ENCODE assay signal across 1 cellular context in genomic region chr1:234643111-234643849, GRCh38.
TF ChIP-seq lines count a peak whose summit lies in the region.

No MANE protein-coding gene starts in this region.

TF ChIP-seq in HepG2, 621 proteins besides CTCF, POLR2A, EP300 and RAD21 (continued from another document and continues in another):
- TF ChIP-seq, protein P1, sequence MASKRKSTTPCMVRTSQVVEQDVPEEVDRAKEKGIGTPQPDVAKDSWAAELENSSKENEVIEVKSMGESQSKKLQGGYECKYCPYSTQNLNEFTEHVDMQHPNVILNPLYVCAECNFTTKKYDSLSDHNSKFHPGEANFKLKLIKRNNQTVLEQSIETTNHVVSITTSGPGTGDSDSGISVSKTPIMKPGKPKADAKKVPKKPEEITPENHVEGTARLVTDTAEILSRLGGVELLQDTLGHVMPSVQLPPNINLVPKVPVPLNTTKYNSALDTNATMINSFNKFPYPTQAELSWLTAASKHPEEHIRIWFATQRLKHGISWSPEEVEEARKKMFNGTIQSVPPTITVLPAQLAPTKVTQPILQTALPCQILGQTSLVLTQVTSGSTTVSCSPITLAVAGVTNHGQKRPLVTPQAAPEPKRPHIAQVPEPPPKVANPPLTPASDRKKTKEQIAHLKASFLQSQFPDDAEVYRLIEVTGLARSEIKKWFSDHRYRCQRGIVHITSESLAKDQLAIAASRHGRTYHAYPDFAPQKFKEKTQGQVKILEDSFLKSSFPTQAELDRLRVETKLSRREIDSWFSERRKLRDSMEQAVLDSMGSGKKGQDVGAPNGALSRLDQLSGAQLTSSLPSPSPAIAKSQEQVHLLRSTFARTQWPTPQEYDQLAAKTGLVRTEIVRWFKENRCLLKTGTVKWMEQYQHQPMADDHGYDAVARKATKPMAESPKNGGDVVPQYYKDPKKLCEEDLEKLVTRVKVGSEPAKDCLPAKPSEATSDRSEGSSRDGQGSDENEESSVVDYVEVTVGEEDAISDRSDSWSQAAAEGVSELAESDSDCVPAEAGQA (IDR thresholded peaks at IDR 0.05; ENCODE audit: low read depth), result peak; percentile 68
- TF ChIP-seq, protein P1 (CRISPR knock-in tag; IDR thresholded peaks at IDR 0.05; ENCODE audit: borderline replicate concordance), result peak; percentile 75; the same call in 1 of the 2 replicates
- TF ChIP-seq KLF9 (CRISPR knock-in tag; IDR thresholded peaks at IDR 0.05; ENCODE audit: low read depth) (0 out of 2 replicates have a peak, but pooled peaks have one; percentile 55), FOXK2 (IDR thresholded peaks at IDR 0.05) (peak; percentile 97), GTF3A (CRISPR knock-in tag; conservative IDR thresholded peaks at IDR 0.05) (no peak), ZNF549 (CRISPR knock-in tag; IDR thresholded peaks at IDR 0.05) (no peak), PCBP2 (optimal IDR thresholded peaks at IDR 0.05; ENCODE audit: low read depth, low read length, poor library complexity, severe bottlenecking) (no peak), MTA1 (CRISPR knock-in tag; IDR thresholded peaks at IDR 0.05; ENCODE audit: borderline replicate concordance) (peak; percentile 93), GMEB2 (CRISPR knock-in tag; IDR thresholded peaks at IDR 0.05; ENCODE audit: low read depth) (no peak), MEIS2 (CRISPR knock-in tag; IDR thresholded peaks at IDR 0.05) (peak; percentile 99), ZNF121 (CRISPR knock-in tag; IDR thresholded peaks at IDR 0.05) (peak; percentile 53; the same call in 1 of the 2 replicates), ZNF577 (CRISPR knock-in tag; IDR thresholded peaks at IDR 0.05; ENCODE audit: borderline replicate concordance, low read depth) (no peak), DPF2 (CRISPR knock-in tag; IDR thresholded peaks at IDR 0.05; ENCODE audit: borderline replicate concordance, low read depth) (peak; percentile 94), KIAA2018 (CRISPR knock-in tag; IDR thresholded peaks at IDR 0.05; ENCODE audit: borderline replicate concordance) (no peak; the same call in 1 of the 2 replicates), ZNF333 (CRISPR knock-in tag; IDR thresholded peaks at IDR 0.05; ENCODE audit: borderline replicate concordance) (no peak), ZEB1 (IDR thresholded peaks at IDR 0.05; ENCODE audit: insufficient replicate concordance, low read depth) (peak; percentile 78), ZNF644 (CRISPR knock-in tag; IDR thresholded peaks at IDR 0.05; ENCODE audit: low read depth) (peak; percentile 48), PLRG1 (conservative IDR thresholded peaks at IDR 0.05) (no peak), ZNF660 (CRISPR knock-in tag; IDR thresholded peaks at IDR 0.05; ENCODE audit: borderline replicate concordance, low read depth) (no peak), NRL (CRISPR knock-in tag; IDR thresholded peaks at IDR 0.05; ENCODE audit: borderline replicate concordance) (no peak), HMGXB4 (CRISPR knock-in tag; IDR thresholded peaks at IDR 0.05; ENCODE audit: borderline replicate concordance in 1 of 2, low read depth in 1 of 2) (peak in 1 of 2 experiments; percentile 71; a peak in 1 of 4 replicates), XRCC5 (optimal IDR thresholded peaks at IDR 0.05; ENCODE audit: low read length) (peak; percentile 88), RFX3 (CRISPR knock-in tag; IDR thresholded peaks at IDR 0.05) (peak; percentile 65), NFYC (CRISPR knock-in tag; IDR thresholded peaks at IDR 0.05) (peak; percentile 50; the same call in 1 of the 2 replicates), HIVEP1 (CRISPR knock-in tag; IDR thresholded peaks at IDR 0.05) (peak; percentile 94), CEBPG (CRISPR knock-in tag; IDR thresholded peaks at IDR 0.05) (no peak; the same call in 1 of the 2 replicates)
- TF ChIP-seq, protein P2, sequence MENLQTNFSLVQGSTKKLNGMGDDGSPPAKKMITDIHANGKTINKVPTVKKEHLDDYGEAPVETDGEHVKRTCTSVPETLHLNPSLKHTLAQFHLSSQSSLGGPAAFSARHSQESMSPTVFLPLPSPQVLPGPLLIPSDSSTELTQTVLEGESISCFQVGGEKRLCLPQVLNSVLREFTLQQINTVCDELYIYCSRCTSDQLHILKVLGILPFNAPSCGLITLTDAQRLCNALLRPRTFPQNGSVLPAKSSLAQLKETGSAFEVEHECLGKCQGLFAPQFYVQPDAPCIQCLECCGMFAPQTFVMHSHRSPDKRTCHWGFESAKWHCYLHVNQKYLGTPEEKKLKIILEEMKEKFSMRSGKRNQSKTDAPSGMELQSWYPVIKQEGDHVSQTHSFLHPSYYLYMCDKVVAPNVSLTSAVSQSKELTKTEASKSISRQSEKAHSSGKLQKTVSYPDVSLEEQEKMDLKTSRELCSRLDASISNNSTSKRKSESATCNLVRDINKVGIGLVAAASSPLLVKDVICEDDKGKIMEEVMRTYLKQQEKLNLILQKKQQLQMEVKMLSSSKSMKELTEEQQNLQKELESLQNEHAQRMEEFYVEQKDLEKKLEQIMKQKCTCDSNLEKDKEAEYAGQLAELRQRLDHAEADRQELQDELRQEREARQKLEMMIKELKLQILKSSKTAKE (CRISPR knock-in tag; IDR thresholded peaks at IDR 0.05; ENCODE audit: borderline replicate concordance), result peak; percentile 98
- TF ChIP-seq, protein P3, sequence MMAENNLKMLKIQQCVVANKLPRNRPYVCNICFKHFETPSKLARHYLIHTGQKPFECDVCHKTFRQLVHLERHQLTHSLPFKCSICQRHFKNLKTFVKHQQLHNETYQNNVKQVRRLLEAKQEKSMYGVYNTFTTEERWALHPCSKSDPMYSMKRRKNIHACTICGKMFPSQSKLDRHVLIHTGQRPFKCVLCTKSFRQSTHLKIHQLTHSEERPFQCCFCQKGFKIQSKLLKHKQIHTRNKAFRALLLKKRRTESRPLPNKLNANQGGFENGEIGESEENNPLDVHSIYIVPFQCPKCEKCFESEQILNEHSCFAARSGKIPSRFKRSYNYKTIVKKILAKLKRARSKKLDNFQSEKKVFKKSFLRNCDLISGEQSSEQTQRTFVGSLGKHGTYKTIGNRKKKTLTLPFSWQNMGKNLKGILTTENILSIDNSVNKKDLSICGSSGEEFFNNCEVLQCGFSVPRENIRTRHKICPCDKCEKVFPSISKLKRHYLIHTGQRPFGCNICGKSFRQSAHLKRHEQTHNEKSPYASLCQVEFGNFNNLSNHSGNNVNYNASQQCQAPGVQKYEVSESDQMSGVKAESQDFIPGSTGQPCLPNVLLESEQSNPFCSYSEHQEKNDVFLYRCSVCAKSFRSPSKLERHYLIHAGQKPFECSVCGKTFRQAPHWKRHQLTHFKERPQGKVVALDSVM (CRISPR knock-in tag; IDR thresholded peaks at IDR 0.05), result peak; percentile 58
- TF ChIP-seq, protein P4, sequence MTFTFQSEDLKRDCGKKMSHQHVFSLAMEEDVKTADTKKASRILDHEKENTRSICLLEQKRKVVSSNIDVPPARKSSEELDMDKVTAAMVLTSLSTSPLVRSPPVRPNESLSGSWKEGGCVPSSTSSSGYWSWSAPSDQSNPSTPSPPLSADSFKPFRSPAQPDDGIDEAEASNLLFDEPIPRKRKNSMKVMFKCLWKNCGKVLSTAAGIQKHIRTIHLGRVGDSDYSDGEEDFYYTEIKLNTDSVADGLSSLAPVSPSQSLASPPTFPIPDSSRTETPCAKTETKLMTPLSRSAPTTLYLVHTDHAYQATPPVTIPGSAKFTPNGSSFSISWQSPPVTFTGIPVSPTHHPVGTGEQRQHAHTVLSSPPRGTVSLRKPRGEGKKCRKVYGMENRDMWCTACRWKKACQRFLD (CRISPR knock-in tag; IDR thresholded peaks at IDR 0.05; ENCODE audit: borderline replicate concordance), result no peak
